ENCODE assay signal across 1 cellular context in the genomic region with DNA sequence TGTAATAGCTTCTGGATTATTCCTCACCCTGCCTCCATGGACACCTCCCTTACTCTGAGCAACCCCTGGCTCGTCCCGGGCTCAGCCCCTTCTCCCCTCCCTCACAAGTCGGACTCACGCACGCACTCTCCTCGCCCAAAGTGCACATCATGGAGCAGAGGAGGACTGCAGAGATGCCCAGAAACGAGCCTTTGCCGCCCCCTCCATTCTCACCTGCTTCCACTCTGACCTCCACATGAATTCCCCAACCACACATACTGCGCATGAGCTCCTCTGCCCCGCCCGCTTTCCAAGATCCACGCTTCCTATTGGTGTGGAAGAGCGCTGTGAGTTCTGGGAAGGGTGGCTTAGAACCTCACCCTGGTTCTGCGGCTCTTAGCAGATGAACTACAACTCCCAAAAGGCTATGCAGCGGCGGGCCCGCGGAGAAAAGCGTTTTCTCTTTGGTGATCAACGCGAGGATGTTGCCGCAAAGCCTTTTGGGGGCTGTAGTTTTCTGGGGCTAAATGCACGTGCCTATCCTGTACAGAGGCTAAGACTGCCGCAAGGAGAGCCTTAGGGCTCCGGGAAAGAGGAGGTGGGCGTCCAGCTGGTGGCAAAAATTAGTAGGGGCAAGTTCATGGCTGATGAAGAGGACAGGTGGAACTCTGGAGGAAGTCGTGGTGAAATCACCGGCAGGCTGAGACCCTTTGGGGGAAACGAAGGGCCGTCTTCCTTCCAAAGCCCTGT.
A peak's percentile ranks its signal among the peaks of the same experiment; 100 is the strongest.
TF ChIP-seq lines count a peak whose summit lies in the region.

A gene (minus strand): TSS at position 261 of the 729 bp plus-strand sequence. CDS start 1,618 bp downstream, outside the sequence.

TF ChIP-seq in HepG2, 621 proteins besides CTCF, POLR2A, EP300 and RAD21 (continued from another document):
- TF ChIP-seq, protein P1, sequence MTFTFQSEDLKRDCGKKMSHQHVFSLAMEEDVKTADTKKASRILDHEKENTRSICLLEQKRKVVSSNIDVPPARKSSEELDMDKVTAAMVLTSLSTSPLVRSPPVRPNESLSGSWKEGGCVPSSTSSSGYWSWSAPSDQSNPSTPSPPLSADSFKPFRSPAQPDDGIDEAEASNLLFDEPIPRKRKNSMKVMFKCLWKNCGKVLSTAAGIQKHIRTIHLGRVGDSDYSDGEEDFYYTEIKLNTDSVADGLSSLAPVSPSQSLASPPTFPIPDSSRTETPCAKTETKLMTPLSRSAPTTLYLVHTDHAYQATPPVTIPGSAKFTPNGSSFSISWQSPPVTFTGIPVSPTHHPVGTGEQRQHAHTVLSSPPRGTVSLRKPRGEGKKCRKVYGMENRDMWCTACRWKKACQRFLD (CRISPR knock-in tag; IDR thresholded peaks at IDR 0.05; ENCODE audit: borderline replicate concordance) = peak; percentile 90; the same call in 1 of the 2 replicates
- TF ChIP-seq ZNF878 (CRISPR knock-in tag; IDR thresholded peaks at IDR 0.05) (no peak), BHLHE40 (IDR thresholded peaks at IDR 0.05; ENCODE audit: low read length) (peak; percentile 96), GZF1 (CRISPR knock-in tag; IDR thresholded peaks at IDR 0.05) (no peak; the same call in 1 of the 2 replicates), HIVEP1 (CRISPR knock-in tag; IDR thresholded peaks at IDR 0.05) (peak; percentile 54; the same call in 1 of the 2 replicates), NCOR1 (IDR thresholded peaks at IDR 0.05; ENCODE audit: borderline replicate concordance, low read length) (no peak), KMT2B (CRISPR knock-in tag; IDR thresholded peaks at IDR 0.05) (peak; percentile 86), ZNF460 (CRISPR knock-in tag; IDR thresholded peaks at IDR 0.05; ENCODE audit: borderline replicate concordance) (no peak), ZBTB20 (CRISPR knock-in tag; IDR thresholded peaks at IDR 0.05; ENCODE audit: borderline replicate concordance, low read depth) (peak; percentile 17; the same call in 1 of the 2 replicates), ZSCAN9 (CRISPR knock-in tag; IDR thresholded peaks at IDR 0.05; ENCODE audit: borderline replicate concordance) (peak; percentile 50; the same call in 1 of the 2 replicates), KLF12 (CRISPR knock-in tag; IDR thresholded peaks at IDR 0.05; ENCODE audit: borderline replicate concordance) (peak; percentile 90; the same call in 1 of the 2 replicates), HNRNPUL1 (IDR thresholded peaks at IDR 0.05; ENCODE audit: low read depth, low read length) (no peak), ZMYM4 (CRISPR knock-in tag; IDR thresholded peaks at IDR 0.05) (peak; percentile 53; the same call in 1 of the 2 replicates), SOX6 (IDR thresholded peaks at IDR 0.05) (no peak), SOX6 (CRISPR knock-in tag; IDR thresholded peaks at IDR 0.05) (peak; percentile 67), TCF7 (IDR thresholded peaks at IDR 0.05; ENCODE audit: low read depth) (no peak), SOX13 (IDR thresholded peaks at IDR 0.05) (no peak), SOX13 (CRISPR knock-in tag; conservative IDR thresholded peaks at IDR 0.05 in 1 of 2, IDR thresholded peaks at IDR 0.05 in 1 of 2) (no peak)
- TF ChIP-seq, protein P2, sequence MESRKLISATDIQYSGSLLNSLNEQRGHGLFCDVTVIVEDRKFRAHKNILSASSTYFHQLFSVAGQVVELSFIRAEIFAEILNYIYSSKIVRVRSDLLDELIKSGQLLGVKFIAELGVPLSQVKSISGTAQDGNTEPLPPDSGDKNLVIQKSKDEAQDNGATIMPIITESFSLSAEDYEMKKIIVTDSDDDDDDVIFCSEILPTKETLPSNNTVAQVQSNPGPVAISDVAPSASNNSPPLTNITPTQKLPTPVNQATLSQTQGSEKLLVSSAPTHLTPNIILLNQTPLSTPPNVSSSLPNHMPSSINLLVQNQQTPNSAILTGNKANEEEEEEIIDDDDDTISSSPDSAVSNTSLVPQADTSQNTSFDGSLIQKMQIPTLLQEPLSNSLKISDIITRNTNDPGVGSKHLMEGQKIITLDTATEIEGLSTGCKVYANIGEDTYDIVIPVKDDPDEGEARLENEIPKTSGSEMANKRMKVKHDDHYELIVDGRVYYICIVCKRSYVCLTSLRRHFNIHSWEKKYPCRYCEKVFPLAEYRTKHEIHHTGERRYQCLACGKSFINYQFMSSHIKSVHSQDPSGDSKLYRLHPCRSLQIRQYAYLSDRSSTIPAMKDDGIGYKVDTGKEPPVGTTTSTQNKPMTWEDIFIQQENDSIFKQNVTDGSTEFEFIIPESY (CRISPR knock-in tag; IDR thresholded peaks at IDR 0.05) = peak; percentile 17; the same call in 1 of the 2 replicates
- TF ChIP-seq, protein P3, sequence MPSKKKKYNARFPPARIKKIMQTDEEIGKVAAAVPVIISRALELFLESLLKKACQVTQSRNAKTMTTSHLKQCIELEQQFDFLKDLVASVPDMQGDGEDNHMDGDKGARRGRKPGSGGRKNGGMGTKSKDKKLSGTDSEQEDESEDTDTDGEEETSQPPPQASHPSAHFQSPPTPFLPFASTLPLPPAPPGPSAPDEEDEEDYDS (CRISPR knock-in tag; IDR thresholded peaks at IDR 0.05) = peak; percentile 88
- TF ChIP-seq, protein P4, sequence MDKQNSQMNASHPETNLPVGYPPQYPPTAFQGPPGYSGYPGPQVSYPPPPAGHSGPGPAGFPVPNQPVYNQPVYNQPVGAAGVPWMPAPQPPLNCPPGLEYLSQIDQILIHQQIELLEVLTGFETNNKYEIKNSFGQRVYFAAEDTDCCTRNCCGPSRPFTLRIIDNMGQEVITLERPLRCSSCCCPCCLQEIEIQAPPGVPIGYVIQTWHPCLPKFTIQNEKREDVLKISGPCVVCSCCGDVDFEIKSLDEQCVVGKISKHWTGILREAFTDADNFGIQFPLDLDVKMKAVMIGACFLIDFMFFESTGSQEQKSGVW (CRISPR knock-in tag; IDR thresholded peaks at IDR 0.05; ENCODE audit: borderline replicate concordance) = no peak
